In the genomic region with DNA sequence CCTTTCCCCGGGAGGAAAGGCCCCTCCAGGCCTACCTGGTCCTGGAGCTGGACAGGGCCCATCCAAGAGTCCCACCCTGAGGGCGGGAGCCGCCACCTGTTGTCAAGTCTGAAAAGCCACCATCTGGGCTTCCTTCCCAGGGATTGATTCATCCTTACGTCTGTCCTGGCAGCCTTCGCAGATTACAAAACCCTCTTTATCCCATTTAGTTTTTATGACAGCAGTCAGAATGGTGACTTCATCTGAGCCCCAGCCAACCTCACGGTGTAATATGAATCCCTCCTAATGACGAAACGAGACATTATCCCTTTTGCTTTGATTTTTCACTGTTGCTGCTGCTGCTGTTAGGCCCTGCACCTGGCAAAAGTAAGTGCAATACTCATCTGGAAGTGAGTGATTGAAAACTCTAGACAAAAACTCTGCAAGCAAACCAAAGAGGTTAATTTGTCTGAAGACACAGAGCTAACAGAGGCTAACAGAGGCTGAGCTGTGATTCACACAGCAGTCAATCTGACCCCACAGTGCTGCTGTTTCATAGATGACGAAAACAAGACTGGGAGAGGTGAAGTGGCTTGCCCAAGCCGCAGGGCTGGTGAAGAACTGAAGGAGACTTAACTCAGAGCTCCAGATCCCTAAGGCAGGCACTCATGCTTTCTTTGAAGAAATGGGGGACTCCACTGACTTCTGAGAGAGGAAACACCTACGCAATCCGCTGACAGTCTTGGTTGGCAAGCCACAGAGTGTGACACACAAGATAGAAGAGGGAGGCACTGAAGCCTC, we compare ENCODE assay signal across 9 cellular contexts. TPM values are rescaled to one million over a fixed set of nuclear protein-coding genes. Genes with fewer than 3 reads are reported as not detected.
A peak's percentile ranks its signal among the peaks of the same experiment; 100 is the strongest.
DNase-seq lines count a peak whose midpoint lies in the region; ATAC-seq, FAIRE-seq and TF ChIP-seq lines count a peak whose summit lies in the region.
"Had no signal": no experiment of that assay in that cellular context is flagged by ENCODE, and none has a peak within 500 bp of the region (broad histone marks: within the 10 kb centered on the region; RNA-seq: fewer than 3 reads in every experiment).

No MANE protein-coding gene starts in this region.

- H3K27ac Mint-ChIP-seq in CD4-positive, alpha-beta T cell, result no peak overlapping the region

- no peaks in the 10 kb centered on the region for H3K79me2 ChIP-seq in HepG2 (ENCODE audit: insufficient read depth, low read length)
- H3K79me2 ChIP-seq: parathyroid adenoma had no signal

- no peak for TF ChIP-seq EP300 in HepG2 (IDR thresholded peaks at IDR 0.05; ENCODE audit: low read depth in 2 of 2, low read length in 2 of 2)
- TF ChIP-seq EP300 in HepG2 (CRISPR knock-in tag; IDR thresholded peaks at IDR 0.05; ENCODE audit: borderline replicate concordance), result no peak

- H3K27me3 Mint-ChIP-seq in CD4-positive, alpha-beta T cell, result peaks cover 36% of the 10 kb centered on the region

- intact Hi-C loops in CD4-positive, alpha-beta T cell (cut with DNase I, micrococcal nuclease), result no loop called here
- intact Hi-C loops in HepG2 (cut with micrococcal nuclease; ENCODE audit: unreplicated experiment), result no loop called here

- H3K27ac ChIP-seq in foreskin keratinocyte (peak overlapping the region; percentile 76), HepG2 (ENCODE audit: extremely low read length, insufficient read depth, low read length) (no peak overlapping the region)
- H3K27ac ChIP-seq in CD4-positive, alpha-beta T cell (ENCODE audit: low read depth, low read length), result no peak overlapping the region
- H3K27ac ChIP-seq: parathyroid adenoma had no signal

- DNase-seq in AG09309 (ENCODE audit: low read depth), result peak; percentile 88
- DNase-seq in LHCN-M2 (ENCODE audit: low read depth), result peak; percentile 91
- DNase-seq in RKO (ENCODE audit: low spot score), result peak; percentile 93
- peak; percentile 95 to 97 for DNase-seq in foreskin keratinocyte
- no peak for DNase-seq in CD4-positive, alpha-beta T cell
- no peak for DNase-seq in HepG2 (ENCODE audit: low spot score)
- DNase-seq in GM19239 (ENCODE audit: insufficient read length, low spot score), result no peak

- no peak overlapping the region for H2AFZ ChIP-seq in HepG2 (ENCODE audit: low read length)
- H2AFZ ChIP-seq: parathyroid adenoma had no signal

- no peak for TF ChIP-seq POLR2A in HepG2 (IDR thresholded peaks at IDR 0.05; ENCODE audit: insufficient read depth in 1 of 2, low read depth in 2 of 2, low read length in 2 of 2)

- no peaks in the 10 kb centered on the region for H3K9me3 Mint-ChIP-seq in CD4-positive, alpha-beta T cell

- H3K4me3 ChIP-seq in AG09309 (ENCODE audit: control insufficient read depth, low read depth, low read length), result no peak overlapping the region
- peak overlapping the region; percentile 33 for H3K4me3 ChIP-seq in skeletal muscle satellite cell (ENCODE audit: low read length)
- H3K4me3 ChIP-seq in HepG2 (replicated peaks in 1 of 3; ENCODE audit: insufficient read depth in 1 of 3, low read depth in 2 of 3, low read length in 3 of 3), result no peak overlapping the region

- H3K4me1 Mint-ChIP-seq in CD4-positive, alpha-beta T cell (ENCODE audit: low read depth), result no peaks in the 10 kb centered on the region

- H3K36me3 ChIP-seq in skeletal muscle satellite cell (ENCODE audit: insufficient read depth, low read length) (no peaks in the 10 kb centered on the region), HepG2 (replicated peaks in 1 of 2; ENCODE audit: control insufficient read depth in 1 of 2, insufficient read depth in 2 of 2, low read length in 2 of 2) (no peaks in the 10 kb centered on the region)

- CTCF ChIA-PET in CD4-positive, alpha-beta T cell (lab: Charles Lee), result no interaction called here
- CTCF ChIA-PET in HepG2 (lab: Yijun Ruan, JAX; ENCODE audit: low intra/inter-chr PET ratio, low total read pairs), result no interaction called here

- peaks cover 3% of the 10 kb centered on the region for H3K27me3 ChIP-seq in foreskin keratinocyte
- peaks cover 30% of the 10 kb centered on the region for H3K27me3 ChIP-seq in skeletal muscle satellite cell (ENCODE audit: control insufficient read depth, insufficient read depth, low read length)
- H3K27me3 ChIP-seq in CD4-positive, alpha-beta T cell (ENCODE audit: control insufficient read depth, insufficient read depth, low read length), result peaks cover 3% of the 10 kb centered on the region
- peaks cover 0 to 5% of the 10 kb centered on the region in 2 experiments; a peak in 3 of 5 replicates for H3K27me3 ChIP-seq in HepG2 (ENCODE audit: control insufficient read depth in 1 of 2, insufficient read depth in 2 of 2, low read length in 2 of 2)

- ATAC-seq in foreskin keratinocyte (peak; percentile 89), HepG2 (no peak)
- ATAC-seq in CD4-positive, alpha-beta T cell (ENCODE audit: poor library complexity), result no peak

- no peak for FAIRE-seq in HepG2 (lab: Jason Lieb, UNC)
- FAIRE-seq in GM19239 (lab: Jason Lieb, UNC), result no peak

- no TSS peak for BruUV-seq in HepG2 (replicated peaks; lab: Mats Ljungman, UMichigan)

- 28% methylated on average over 7 of the region's 12 CpGs for WGBS in HepG2 (ENCODE audit: low lambda C conversion rate)

- peak overlapping the region; percentile 69 for H3K4me2 ChIP-seq in skeletal muscle satellite cell (ENCODE audit: low read length)
- H3K4me2 ChIP-seq in HepG2 (ENCODE audit: low read depth, low read length), result no peak overlapping the region

- POLR2A ChIA-PET in CD4-positive, alpha-beta T cell (lab: Charles Lee), result no interaction called here
- POLR2A ChIA-PET in HepG2 (lab: Yijun Ruan, JAX), result no interaction called here

- no peak overlapping the region for H3K4me3 Mint-ChIP-seq in CD4-positive, alpha-beta T cell

- no peak for TF ChIP-seq CTCF in AG09309 (IDR thresholded peaks at IDR 0.05; ENCODE audit: control insufficient read depth, insufficient read depth, low read depth, low read length, missing control alignments)
- TF ChIP-seq CTCF in foreskin keratinocyte (conservative IDR thresholded peaks at IDR 0.05), result peak; percentile 38
- TF ChIP-seq CTCF in CD4-positive, alpha-beta T cell (IDR thresholded peaks at IDR 0.05), result no peak
- TF ChIP-seq CTCF in HepG2 (CRISPR knock-in tag; IDR thresholded peaks at IDR 0.05), result no peak

- no peak overlapping the region for H3K9ac ChIP-seq in skeletal muscle satellite cell (ENCODE audit: low read depth, low read length)
- no peak overlapping the region for H3K9ac ChIP-seq in HepG2 (ENCODE audit: insufficient read depth, low read depth, low read length)
- H3K9ac ChIP-seq: parathyroid adenoma had no signal

- TF ChIP-seq RAD21 in HepG2 (CRISPR knock-in tag; IDR thresholded peaks at IDR 0.05), result no peak

- in situ Hi-C loops in HepG2 (cut with HindIII; ENCODE audit: extremely low pct_ligation_motif_present, low pct_unique_long_range_greater_than_20kb), result no loop called here

- H3K9me3 ChIP-seq in skeletal muscle satellite cell (replicated peaks; ENCODE audit: low read length) (no peaks in the 10 kb centered on the region), HepG2 (ENCODE audit: low read length) (no peaks in the 10 kb centered on the region)
- no peaks in the 10 kb centered on the region for H3K9me3 ChIP-seq in CD4-positive, alpha-beta T cell (ENCODE audit: control insufficient read depth, low read length)

- no peaks in the 10 kb centered on the region for H3K36me3 Mint-ChIP-seq in CD4-positive, alpha-beta T cell (ENCODE audit: low read depth)

- no peaks in the 10 kb centered on the region for H4K20me1 ChIP-seq in HepG2 (ENCODE audit: insufficient read depth, low read length)

- H3K4me1 ChIP-seq in foreskin keratinocyte, result peaks cover 10% of the 10 kb centered on the region
- peaks cover 18% of the 10 kb centered on the region for H3K4me1 ChIP-seq in skeletal muscle satellite cell (ENCODE audit: control insufficient read depth, insufficient read depth, low read length)
- no peaks in the 10 kb centered on the region for H3K4me1 ChIP-seq in HepG2 (ENCODE audit: insufficient read depth, low read length)
- H3K4me1 ChIP-seq: parathyroid adenoma had no signal

RNA-seq across cellular contexts. Expression of gene S100A7, which starts 30.0 kb away (rescaled TPM):
- total RNA-seq in LHCN-M2 (2014; rRNA removed) (not detected in 2 replicates), foreskin keratinocyte (0.37 TPM in 1 of 2 replicates, not detected in the other), HepG2 (2016; rRNA removed; fragmentation: Illumina TruSeq; extraction: Trizol) (not detected in 2 replicates)
- polyA plus RNA-seq in LHCN-M2 (2012), result not detected
- polyA plus RNA-seq in foreskin keratinocyte (0.59 TPM in 1 of 2 replicates, not detected in the other), HepG2 (2011; rRNA removed) (not detected in 2 replicates)
- not detected in 2 replicates for total RNA-seq in skeletal muscle satellite cell (2012; rRNA removed)
- not detected for total RNA-seq in CD4-positive, alpha-beta T cell
- not detected in 2 replicates for total RNA-seq in HepG2 (2016; cell fraction: cytosol; rRNA removed; fragmentation: Illumina TruSeq; extraction: Trizol; ENCODE audit: low read depth)
- total RNA-seq in HepG2 (2016; cell fraction: insoluble cytoplasmic fraction; rRNA removed; fragmentation: Illumina TruSeq; extraction: Trizol), result not detected in 2 replicates
- not detected in 2 replicates for total RNA-seq in HepG2 (2016; cell fraction: membrane; rRNA removed; fragmentation: Illumina TruSeq; extraction: Trizol)
- not detected in 2 replicates for total RNA-seq in HepG2 (2016; cell fraction: nucleus; rRNA removed; fragmentation: Illumina TruSeq; extraction: Trizol)
- polyA plus RNA-seq in HepG2 (2011; cell fraction: cytosol; rRNA removed), result not detected in 2 replicates
- polyA plus RNA-seq in HepG2 (2011; cell fraction: nucleus; rRNA removed), result not detected in 2 replicates
- polyA plus RNA-seq in HepG2 (2012), result not detected in 2 replicates
- polyA plus RNA-seq in HepG2 (2016; cell fraction: cytosol; fragmentation: Illumina TruSeq; extraction: Trizol; ENCODE audit: low read depth), result not detected in 2 replicates
- not detected in 2 replicates for polyA plus RNA-seq in HepG2 (2016; cell fraction: insoluble cytoplasmic fraction; fragmentation: Illumina TruSeq; extraction: Trizol; ENCODE audit: low read depth)
- polyA plus RNA-seq in HepG2 (2016; cell fraction: membrane; fragmentation: Illumina TruSeq; extraction: Trizol; ENCODE audit: low read depth), result not detected in 2 replicates
- polyA plus RNA-seq in HepG2 (2016; cell fraction: nucleus; fragmentation: Illumina TruSeq; extraction: Trizol; ENCODE audit: insufficient read depth, low read depth), result not detected in 2 replicates
- polyA minus RNA-seq in HepG2 (2011; rRNA and poly(A)+ RNA removed; ENCODE audit: low replicate concordance), result not detected in 2 replicates
- polyA minus RNA-seq in HepG2 (2011; cell fraction: cytosol; rRNA and poly(A)+ RNA removed), result not detected in 2 replicates
- polyA minus RNA-seq in HepG2 (2011; cell fraction: nucleus; rRNA and poly(A)+ RNA removed), result not detected in 2 replicates

RNA-seq across cellular contexts. Expression of gene S100A6, which starts 45.3 kb away (rescaled TPM):
- total RNA-seq in LHCN-M2 (2014; rRNA removed) (982 and 1,031 TPM in 2 replicates), foreskin keratinocyte (3,644 and 4,242 TPM in 2 replicates), HepG2 (2016; rRNA removed; fragmentation: Illumina TruSeq; extraction: Trizol) (85.0 and 87.3 TPM in 2 replicates)
- polyA plus RNA-seq in LHCN-M2 (2012), result 7,560 TPM
- polyA plus RNA-seq in foreskin keratinocyte (6,268 and 7,449 TPM in 2 replicates), HepG2 (2011; rRNA removed) (72.9 and 82.2 TPM in 2 replicates)
- 1,129 and 1,390 TPM in 2 replicates for total RNA-seq in skeletal muscle satellite cell (2012; rRNA removed)
- total RNA-seq in CD4-positive, alpha-beta T cell, result 100 to 1,000 TPM; 172 to 175 TPM
- total RNA-seq in HepG2 (2016; cell fraction: cytosol; rRNA removed; fragmentation: Illumina TruSeq; extraction: Trizol; ENCODE audit: low read depth), result 95.2 and 111 TPM in 2 replicates
- 89.3 and 95.9 TPM in 2 replicates for total RNA-seq in HepG2 (2016; cell fraction: insoluble cytoplasmic fraction; rRNA removed; fragmentation: Illumina TruSeq; extraction: Trizol)
- 73.2 and 86.0 TPM in 2 replicates for total RNA-seq in HepG2 (2016; cell fraction: membrane; rRNA removed; fragmentation: Illumina TruSeq; extraction: Trizol)
- total RNA-seq in HepG2 (2016; cell fraction: nucleus; rRNA removed; fragmentation: Illumina TruSeq; extraction: Trizol), result 41.0 and 44.0 TPM in 2 replicates
- polyA plus RNA-seq in HepG2 (2011; cell fraction: cytosol; rRNA removed), result 27.1 and 54.2 TPM in 2 replicates
- 21.4 and 24.5 TPM in 2 replicates for polyA plus RNA-seq in HepG2 (2011; cell fraction: nucleus; rRNA removed)
- polyA plus RNA-seq in HepG2 (2012), result 25.8 and 48.9 TPM in 2 replicates
- polyA plus RNA-seq in HepG2 (2016; cell fraction: cytosol; fragmentation: Illumina TruSeq; extraction: Trizol; ENCODE audit: low read depth), result 88.0 and 125 TPM in 2 replicates
- polyA plus RNA-seq in HepG2 (2016; cell fraction: insoluble cytoplasmic fraction; fragmentation: Illumina TruSeq; extraction: Trizol; ENCODE audit: low read depth), result 75.5 and 87.1 TPM in 2 replicates
- 64.5 and 81.1 TPM in 2 replicates for polyA plus RNA-seq in HepG2 (2016; cell fraction: membrane; fragmentation: Illumina TruSeq; extraction: Trizol; ENCODE audit: low read depth)
- 81.0 and 88.7 TPM in 2 replicates for polyA plus RNA-seq in HepG2 (2016; cell fraction: nucleus; fragmentation: Illumina TruSeq; extraction: Trizol; ENCODE audit: insufficient read depth, low read depth)
- polyA minus RNA-seq in HepG2 (2011; rRNA and poly(A)+ RNA removed; ENCODE audit: low replicate concordance), result 67.0 and 985 TPM in 2 replicates
- 46.8 and 61.9 TPM in 2 replicates for polyA minus RNA-seq in HepG2 (2011; cell fraction: cytosol; rRNA and poly(A)+ RNA removed)
- polyA minus RNA-seq in HepG2 (2011; cell fraction: nucleus; rRNA and poly(A)+ RNA removed), result 10.4 and 13.5 TPM in 2 replicates

RNA-seq across cellular contexts. Expression of gene S100A5, which starts 50.3 kb away (rescaled TPM):
- total RNA-seq in LHCN-M2 (2014; rRNA removed) (1.3 TPM in 1 of 2 replicates, not detected in the other), foreskin keratinocyte (0.27 TPM in 1 of 2 replicates, not detected in the other), HepG2 (2016; rRNA removed; fragmentation: Illumina TruSeq; extraction: Trizol) (not detected in 2 replicates)
- polyA plus RNA-seq in LHCN-M2 (2012), result 3.3 TPM
- polyA plus RNA-seq in foreskin keratinocyte (0.50 and 0.73 TPM in 2 replicates), HepG2 (2011; rRNA removed) (not detected in 2 replicates)
- total RNA-seq in skeletal muscle satellite cell (2012; rRNA removed), result 1.3 TPM in 1 of 2 replicates, not detected in the other
- 1 to 10 TPM in 1 of 2 experiments, under 1 TPM in 1; 0.80 to 1.3 TPM for total RNA-seq in CD4-positive, alpha-beta T cell
- not detected in 2 replicates for total RNA-seq in HepG2 (2016; cell fraction: cytosol; rRNA removed; fragmentation: Illumina TruSeq; extraction: Trizol; ENCODE audit: low read depth)
- total RNA-seq in HepG2 (2016; cell fraction: insoluble cytoplasmic fraction; rRNA removed; fragmentation: Illumina TruSeq; extraction: Trizol), result not detected in 2 replicates
- total RNA-seq in HepG2 (2016; cell fraction: membrane; rRNA removed; fragmentation: Illumina TruSeq; extraction: Trizol), result not detected in 2 replicates
- total RNA-seq in HepG2 (2016; cell fraction: nucleus; rRNA removed; fragmentation: Illumina TruSeq; extraction: Trizol), result not detected in 2 replicates
- polyA plus RNA-seq in HepG2 (2011; cell fraction: cytosol; rRNA removed), result not detected in 2 replicates
- polyA plus RNA-seq in HepG2 (2011; cell fraction: nucleus; rRNA removed), result 0.71 TPM in 1 of 2 replicates, not detected in the other
- polyA plus RNA-seq in HepG2 (2012), result not detected in 2 replicates
- polyA plus RNA-seq in HepG2 (2016; cell fraction: cytosol; fragmentation: Illumina TruSeq; extraction: Trizol; ENCODE audit: low read depth), result not detected in 2 replicates
- not detected in 2 replicates for polyA plus RNA-seq in HepG2 (2016; cell fraction: insoluble cytoplasmic fraction; fragmentation: Illumina TruSeq; extraction: Trizol; ENCODE audit: low read depth)
- polyA plus RNA-seq in HepG2 (2016; cell fraction: membrane; fragmentation: Illumina TruSeq; extraction: Trizol; ENCODE audit: low read depth), result not detected in 2 replicates
- polyA plus RNA-seq in HepG2 (2016; cell fraction: nucleus; fragmentation: Illumina TruSeq; extraction: Trizol; ENCODE audit: insufficient read depth, low read depth), result not detected in 2 replicates
- polyA minus RNA-seq in HepG2 (2011; rRNA and poly(A)+ RNA removed; ENCODE audit: low replicate concordance), result not detected in 2 replicates
- not detected in 2 replicates for polyA minus RNA-seq in HepG2 (2011; cell fraction: cytosol; rRNA and poly(A)+ RNA removed)
- not detected in 2 replicates for polyA minus RNA-seq in HepG2 (2011; cell fraction: nucleus; rRNA and poly(A)+ RNA removed)

RNA-seq across cellular contexts. Expression of gene S100A4, which starts 55.1 kb away (rescaled TPM):
- total RNA-seq in LHCN-M2 (2014; rRNA removed) (837 and 894 TPM in 2 replicates), foreskin keratinocyte (12.1 and 23.7 TPM in 2 replicates), HepG2 (2016; rRNA removed; fragmentation: Illumina TruSeq; extraction: Trizol) (20.2 and 24.5 TPM in 2 replicates)
- polyA plus RNA-seq in LHCN-M2 (2012), result 3,680 TPM
- polyA plus RNA-seq in foreskin keratinocyte (22.8 and 43.2 TPM in 2 replicates), HepG2 (2011; rRNA removed) (9.6 and 12.9 TPM in 2 replicates)
- total RNA-seq in skeletal muscle satellite cell (2012; rRNA removed), result 169 and 399 TPM in 2 replicates
- 100 to 1,000 TPM; 297 to 299 TPM for total RNA-seq in CD4-positive, alpha-beta T cell
- 10.5 and 12.8 TPM in 2 replicates for total RNA-seq in HepG2 (2016; cell fraction: cytosol; rRNA removed; fragmentation: Illumina TruSeq; extraction: Trizol; ENCODE audit: low read depth)
- total RNA-seq in HepG2 (2016; cell fraction: insoluble cytoplasmic fraction; rRNA removed; fragmentation: Illumina TruSeq; extraction: Trizol), result 20.9 and 28.0 TPM in 2 replicates
- total RNA-seq in HepG2 (2016; cell fraction: membrane; rRNA removed; fragmentation: Illumina TruSeq; extraction: Trizol), result 10.0 and 12.0 TPM in 2 replicates
- total RNA-seq in HepG2 (2016; cell fraction: nucleus; rRNA removed; fragmentation: Illumina TruSeq; extraction: Trizol), result 9.7 and 12.1 TPM in 2 replicates
- polyA plus RNA-seq in HepG2 (2011; cell fraction: cytosol; rRNA removed), result 9.3 and 18.7 TPM in 2 replicates
- 3.3 and 3.4 TPM in 2 replicates for polyA plus RNA-seq in HepG2 (2011; cell fraction: nucleus; rRNA removed)
- 6.0 and 7.5 TPM in 2 replicates for polyA plus RNA-seq in HepG2 (2012)
- 9.9 and 13.6 TPM in 2 replicates for polyA plus RNA-seq in HepG2 (2016; cell fraction: cytosol; fragmentation: Illumina TruSeq; extraction: Trizol; ENCODE audit: low read depth)
- 25.0 and 26.5 TPM in 2 replicates for polyA plus RNA-seq in HepG2 (2016; cell fraction: insoluble cytoplasmic fraction; fragmentation: Illumina TruSeq; extraction: Trizol; ENCODE audit: low read depth)
- 7.8 and 8.2 TPM in 2 replicates for polyA plus RNA-seq in HepG2 (2016; cell fraction: membrane; fragmentation: Illumina TruSeq; extraction: Trizol; ENCODE audit: low read depth)
- 13.5 and 17.9 TPM in 2 replicates for polyA plus RNA-seq in HepG2 (2016; cell fraction: nucleus; fragmentation: Illumina TruSeq; extraction: Trizol; ENCODE audit: insufficient read depth, low read depth)
- 2.2 and 807 TPM in 2 replicates for polyA minus RNA-seq in HepG2 (2011; rRNA and poly(A)+ RNA removed; ENCODE audit: low replicate concordance)
- polyA minus RNA-seq in HepG2 (2011; cell fraction: cytosol; rRNA and poly(A)+ RNA removed), result 4.3 and 4.7 TPM in 2 replicates
- polyA minus RNA-seq in HepG2 (2011; cell fraction: nucleus; rRNA and poly(A)+ RNA removed), result 3.5 and 4.6 TPM in 2 replicates

RNA-seq across cellular contexts. Expression of gene S100A3, which starts 58.6 kb away (rescaled TPM):
- total RNA-seq in LHCN-M2 (2014; rRNA removed) (37.5 and 55.5 TPM in 2 replicates), foreskin keratinocyte (14.3 and 18.5 TPM in 2 replicates), HepG2 (2016; rRNA removed; fragmentation: Illumina TruSeq; extraction: Trizol) (2.5 and 2.8 TPM in 2 replicates)
- polyA plus RNA-seq in LHCN-M2 (2012), result 71.4 TPM
- polyA plus RNA-seq in foreskin keratinocyte (21.4 and 29.0 TPM in 2 replicates), HepG2 (2011; rRNA removed) (3.6 and 4.5 TPM in 2 replicates)
- total RNA-seq in skeletal muscle satellite cell (2012; rRNA removed), result 11.6 and 13.2 TPM in 2 replicates
- total RNA-seq in CD4-positive, alpha-beta T cell, result not detected
- 1.4 and 1.9 TPM in 2 replicates for total RNA-seq in HepG2 (2016; cell fraction: cytosol; rRNA removed; fragmentation: Illumina TruSeq; extraction: Trizol; ENCODE audit: low read depth)
- total RNA-seq in HepG2 (2016; cell fraction: insoluble cytoplasmic fraction; rRNA removed; fragmentation: Illumina TruSeq; extraction: Trizol), result 2.1 and 3.0 TPM in 2 replicates
- 1.7 and 2.1 TPM in 2 replicates for total RNA-seq in HepG2 (2016; cell fraction: membrane; rRNA removed; fragmentation: Illumina TruSeq; extraction: Trizol)
- 0.63 and 0.65 TPM in 2 replicates for total RNA-seq in HepG2 (2016; cell fraction: nucleus; rRNA removed; fragmentation: Illumina TruSeq; extraction: Trizol)
- 3.2 and 7.2 TPM in 2 replicates for polyA plus RNA-seq in HepG2 (2011; cell fraction: cytosol; rRNA removed)
- 1.4 and 1.7 TPM in 2 replicates for polyA plus RNA-seq in HepG2 (2011; cell fraction: nucleus; rRNA removed)
- 0.36 and 0.80 TPM in 2 replicates for polyA plus RNA-seq in HepG2 (2012)
- polyA plus RNA-seq in HepG2 (2016; cell fraction: cytosol; fragmentation: Illumina TruSeq; extraction: Trizol; ENCODE audit: low read depth), result 1.4 and 2.2 TPM in 2 replicates
- 3.6 and 3.7 TPM in 2 replicates for polyA plus RNA-seq in HepG2 (2016; cell fraction: insoluble cytoplasmic fraction; fragmentation: Illumina TruSeq; extraction: Trizol; ENCODE audit: low read depth)
- polyA plus RNA-seq in HepG2 (2016; cell fraction: membrane; fragmentation: Illumina TruSeq; extraction: Trizol; ENCODE audit: low read depth), result 1.8 TPM in 2 replicates
- polyA plus RNA-seq in HepG2 (2016; cell fraction: nucleus; fragmentation: Illumina TruSeq; extraction: Trizol; ENCODE audit: insufficient read depth, low read depth), result 2.5 and 2.6 TPM in 2 replicates
- 5.2 and 5.8 TPM in 2 replicates for polyA minus RNA-seq in HepG2 (2011; rRNA and poly(A)+ RNA removed; ENCODE audit: low replicate concordance)
- 1.8 TPM in 1 of 2 replicates, not detected in the other for polyA minus RNA-seq in HepG2 (2011; cell fraction: cytosol; rRNA and poly(A)+ RNA removed)
- 0.90 TPM in 1 of 2 replicates, not detected in the other for polyA minus RNA-seq in HepG2 (2011; cell fraction: nucleus; rRNA and poly(A)+ RNA removed)

Comparison
In these comparisons a context has a peak if more than half of its experiments do, and no peak if none do; other contexts are left out.
1. DNase-seq: peak in AG09309 (single experiment), LHCN-M2 (single experiment), RKO (single experiment) and foreskin keratinocyte (2 of 2); none in CD4-positive, alpha-beta T cell (0 of 10), HepG2 (single experiment) and GM19239 (single experiment).